8 cellular contexts compared by ENCODE assay signal in genomic region chr11:121249039-121249663, GRCh38. TPM values are rescaled to one million over a fixed set of nuclear protein-coding genes. Genes with fewer than 3 reads are reported as not detected.
DNase-seq lines count a peak whose midpoint lies in the region; ATAC-seq and TF ChIP-seq lines count a peak whose summit lies in the region.

No MANE protein-coding gene starts in this region.

- no peaks in the 10 kb centered on the region for H4K20me1 ChIP-seq in HCT116 (ENCODE audit: insufficient read depth)

- H3K27ac ChIP-seq in HCT116 (ENCODE audit: low read depth, low read length) (no peak overlapping the region), liver (ENCODE audit: low read depth in 1 of 2, low read length in 2 of 2) (no peak overlapping the region)

- 26% methylated on average over 7 of the region's 7 CpGs for WGBS in liver

- H3K4me2 ChIP-seq in HCT116 (ENCODE audit: low read length), result peak overlapping the region; percentile 62

- no peak for TF ChIP-seq POLR2A in HCT116 (IDR thresholded peaks at IDR 0.05; ENCODE audit: borderline replicate concordance, extremely low read depth, insufficient read depth, insufficient read length)

- ATAC-seq in HCT116, result peak; percentile 84
- ATAC-seq in HG02870 (IDR thresholded peaks at IDR 0.05; ENCODE audit: unreplicated experiment), result no peak

- DNase-seq in DMS79 treated with DMSO at 0.1 percent for 48 hours (lab: John Stamatoyannopoulos, UW), result peak; percentile 43
- no peak for DNase-seq in DMS79 (lab: John Stamatoyannopoulos, UW)
- peak; percentile 24 for DNase-seq in HCT116 (ENCODE audit: low read depth, low spot score)
- peak; percentile 1 for DNase-seq in NCI-H82 treated with DMSO at 0.1 percent for 48 hours (lab: John Stamatoyannopoulos, UW; ENCODE audit: unreplicated experiment)
- peak; percentile 57 for DNase-seq in choroid plexus epithelial cell (ENCODE audit: low read depth)
- DNase-seq in cortex of kidney (lab: John Stamatoyannopoulos, UW), result no peak

- intact Hi-C loops in HCT116 (cut with micrococcal nuclease), result loop anchor here (1.0 kb wide), 1 partner anchor 342 kb away; no protein-coding TSS in a partner anchor

- peaks cover 0 to 5% of the 10 kb centered on the region in 2 experiments; a peak in 2 of 4 replicates for H3K4me1 ChIP-seq in HCT116 (ENCODE audit: control insufficient read depth in 1 of 2, insufficient read depth in 2 of 2, low read length in 2 of 2)
- no peaks in the 10 kb centered on the region for H3K4me1 ChIP-seq in liver (ENCODE audit: control insufficient read depth in 4 of 4, insufficient read depth in 4 of 4, low read length in 3 of 4)

- H3K79me2 ChIP-seq in HCT116 (ENCODE audit: insufficient read depth, low read length), result no peaks in the 10 kb centered on the region

- peaks cover 0 to under 1% of the 10 kb centered on the region in 2 experiments; a peak in 1 of 4 replicates for H3K9me3 ChIP-seq in HCT116 (ENCODE audit: control insufficient read depth in 1 of 2, insufficient read depth in 1 of 2, low read depth in 1 of 2, low read length in 2 of 2)
- H3K9me3 ChIP-seq in liver (ENCODE audit: control insufficient read depth in 4 of 4, low read length in 3 of 4), result no peaks in the 10 kb centered on the region

- H3K9ac ChIP-seq in HCT116 (ENCODE audit: low read length) (no peak overlapping the region), liver (ENCODE audit: low read depth in 1 of 2, low read length in 2 of 2) (peak overlapping the region; percentile 38 to 79)

- no peaks in the 10 kb centered on the region for H3K9me2 ChIP-seq in HCT116 (ENCODE audit: insufficient read depth)

- peak overlapping the region; percentile 99 for H2AFZ ChIP-seq in HCT116 (ENCODE audit: low read depth, low read length, poor library complexity, severe bottlenecking)

- TF ChIP-seq RAD21 in HCT116 (IDR thresholded peaks at IDR 0.05; ENCODE audit: low read depth), result peak; percentile 53
- peak; percentile 73 to 82 for TF ChIP-seq RAD21 in liver (IDR thresholded peaks at IDR 0.05)

- TF ChIP-seq CTCF in HCT116 (IDR thresholded peaks at IDR 0.05 in 2 of 3, conservative IDR thresholded peaks at IDR 0.05 in 1 of 3; ENCODE audit: borderline replicate concordance in 1 of 3, insufficient read depth in 1 of 3, low read depth in 2 of 3, low read length in 2 of 3), result peak; percentile 59 to 73 (median 71); a peak in 5 of 6 replicates
- peak; percentile 68 for TF ChIP-seq CTCF in choroid plexus epithelial cell (conservative IDR thresholded peaks at IDR 0.05; ENCODE audit: low read depth, low read length)
- peak; percentile 80 for TF ChIP-seq CTCF in liver (IDR thresholded peaks at IDR 0.05; ENCODE audit: low read depth, low read length, missing input control)

- CTCF ChIA-PET in HCT116 (lab: Charles Lee), result interaction anchor here (1.8 kb wide), 1 partner anchor 342 kb away, joined by 6 read pairs; no protein-coding TSS in a partner anchor

- H3K36me3 ChIP-seq in HCT116 (ENCODE audit: control insufficient read depth in 1 of 2, insufficient read depth in 2 of 2, low read length in 2 of 2) (no peaks in the 10 kb centered on the region), liver (ENCODE audit: control insufficient read depth in 4 of 4, insufficient read depth in 3 of 4, low read depth in 1 of 4, low read length in 3 of 4) (no peaks in the 10 kb centered on the region)

- H3K4me3 ChIP-seq in HCT116 (replicated peaks in 1 of 2; ENCODE audit: low read depth in 1 of 2, low read length in 2 of 2) (peak overlapping the region in 1 of 2 experiments; percentile 29; a peak in 1 of 4 replicates), choroid plexus epithelial cell (ENCODE audit: low read depth, low read length) (no peak overlapping the region), liver (ENCODE audit: low read depth in 1 of 3, low read length in 3 of 3) (no peak overlapping the region)

- RAD21 ChIA-PET in HCT116 (lab: Charles Lee; ENCODE audit: low non-redundant PET in 1 of 2, low total read pairs in 2 of 2, uncharacterized antibody in 2 of 2, unreplicated experiment in 2 of 2), result no interaction called here

- BruUV-seq in HCT116 (replicated peaks; lab: Mats Ljungman, UMichigan), result no TSS peak

- POLR2A ChIA-PET in HCT116 (lab: Charles Lee), result no interaction called here

- H3K27me3 ChIP-seq in HCT116 (ENCODE audit: insufficient read depth, low read length), result no peaks in the 10 kb centered on the region
- H3K27me3 ChIP-seq in liver (ENCODE audit: control insufficient read depth in 4 of 4, insufficient read depth in 4 of 4, low read length in 3 of 4), result no peaks in the 10 kb centered on the region

TF ChIP-seq in HCT116, 20 proteins besides CTCF, POLR2A, EP300 and RAD21:
- peak; percentile 24; the same call in 1 of the 2 replicates for TF ChIP-seq EGR1 (IDR thresholded peaks at IDR 0.05; ENCODE audit: low read depth)
- TF ChIP-seq POLR2AphosphoS5 (IDR thresholded peaks at IDR 0.05; ENCODE audit: low read depth, low read length), result no peak
TF ChIP-seq in HCT116: peak in this region for 1.

TF ChIP-seq in liver, 16 proteins besides CTCF, POLR2A, EP300 and RAD21:
- TF ChIP-seq MAX (IDR thresholded peaks at IDR 0.05) (no peak), YY1 (IDR thresholded peaks at IDR 0.05) (no peak), JUND (IDR thresholded peaks at IDR 0.05) (no peak), TAF1 (conservative IDR thresholded peaks at IDR 0.05) (no peak), NR2F2 (IDR thresholded peaks at IDR 0.05) (no peak), FOXA1 (IDR thresholded peaks at IDR 0.05) (no peak), SP1 (IDR thresholded peaks at IDR 0.05) (no peak), GABPA (IDR thresholded peaks at IDR 0.05 in 1 of 2, conservative IDR thresholded peaks at IDR 0.05 in 1 of 2) (no peak)

RNA-seq across cellular contexts. Expression of gene SC5D, which starts 43.4 kb away (rescaled TPM):
- 24.1 TPM for total RNA-seq in HCT116 (2021; ENCODE audit: unreplicated experiment)
- 17.3 and 19.9 TPM in 2 replicates for polyA plus RNA-seq in HCT116 (2012)
- total RNA-seq in liver, result 100 to 1,000 TPM; 208 to 282 TPM
- 10 to 100 TPM; 80.1 to 97.1 TPM for polyA plus RNA-seq in liver

Comparison
In these comparisons a context has a peak if more than half of its experiments do, and no peak if none do; other contexts are left out.
1. DNase-seq: peak in DMS79 treated with DMSO at 0.1 percent for 48 hours (single experiment), HCT116 (single experiment), NCI-H82 treated with DMSO at 0.1 percent for 48 hours (single experiment) and choroid plexus epithelial cell (single experiment); none in DMS79 (single experiment) and cortex of kidney (single experiment).
2. Peak in every context shown above with its lines, with median percentiles within 50 percentile points of each other: CTCF ChIP-seq.